In genomic region chr4:85829276-85830051, GRCh38 we compare ENCODE assay signal across 18 cellular contexts.
DNase-seq lines count a peak whose midpoint lies in the region; ATAC-seq, FAIRE-seq and TF ChIP-seq lines count a peak whose summit lies in the region.
"Had no signal": no experiment of that assay in that cellular context is flagged by ENCODE, and none has a peak within 500 bp of the region (broad histone marks: within the 10 kb centered on the region; RNA-seq: fewer than 3 reads in every experiment).

No MANE protein-coding gene starts in this region.

- H4K20me1 ChIP-seq in Loucy (ENCODE audit: insufficient read depth, low read length, poor library complexity, severe bottlenecking) (no peaks in the 10 kb centered on the region), astrocyte (ENCODE audit: insufficient read depth, low read length) (peaks cover 3% of the 10 kb centered on the region), hepatocyte (ENCODE audit: insufficient read depth, poor library complexity, severe bottlenecking) (no peaks in the 10 kb centered on the region)

- DNase-seq in astrocyte (ENCODE audit: low read depth) (peak; percentile 51), hepatocyte (ENCODE audit: low spot score) (peak; percentile 23), stomach (no peak), NOMO-1 treated with dmso at 0.1 percent for 144 hours (lab: John Stamatoyannopoulos, UW; ENCODE audit: unreplicated experiment) (no peak)
- DNase-seq in effector memory CD4-positive, alpha-beta T cell, result no peak
- DNase-seq: activated B cell treated with CpG ODN at 0.5 μM for 24 hours; C1 segment of cervical spinal cord; lower lobe of right lung; MG63; natural killer cell; NCI-H1694 treated with DMSO at 0.1 percent for 48 hours; NCI-H526; Peyer's patch; stimulated activated CD4-positive, alpha-beta T cell treated with anti-CD3 and anti-CD28 coated beads, Interleukin-1b, Interleukin-23, amount 100 ng/mL, for 48 hours had no signal

- H3K27ac ChIP-seq in astrocyte (ENCODE audit: low read depth, low read length), result no peak overlapping the region
- H3K27ac ChIP-seq in hepatocyte, result peak overlapping the region; percentile 30
- H3K27ac ChIP-seq in stomach, result peak overlapping the region in 4 of 5 donors; percentile 56 to 82 (median 69)
- no peak overlapping the region for H3K27ac ChIP-seq in effector memory CD4-positive, alpha-beta T cell (ENCODE audit: insufficient read depth, low read length, poor library complexity, severe bottlenecking)
- H3K27ac ChIP-seq: esophagus muscularis mucosa, lower lobe of right lung, Peyer's patch had no signal

- peak; percentile 49 for FAIRE-seq in astrocyte (lab: Jason Lieb, UNC)
- FAIRE-seq: H1 had no signal

- 66% methylated on average over 2 of the region's 2 CpGs for WGBS in hepatocyte (ENCODE audit: low lambda C conversion rate, missing lambda C conversion rate)
- 23 to 59% (median 43%) methylated on average over 2 of the region's 2 CpGs for WGBS in stomach, 5 donors

- no peak for ATAC-seq in HG03460 (IDR thresholded peaks at IDR 0.05; ENCODE audit: unreplicated experiment)
- ATAC-seq: natural killer cell had no signal

- no peaks in the 10 kb centered on the region for H3F3A ChIP-seq in Loucy (ENCODE audit: low read depth)

- no peak overlapping the region for H3K27ac Mint-ChIP-seq in astrocyte (ENCODE audit: unreplicated experiment)
- H3K27ac Mint-ChIP-seq: activated B cell treated with CpG ODN at 0.5 μM for 24 hours, natural killer cell had no signal

- TF ChIP-seq CTCF in Loucy (conservative IDR thresholded peaks at IDR 0.05; ENCODE audit: low read length), result no peak
- no peak for TF ChIP-seq CTCF in astrocyte (IDR thresholded peaks at IDR 0.05; ENCODE audit: insufficient read depth, low read depth, low read length)
- no peak for TF ChIP-seq CTCF in hepatocyte (IDR thresholded peaks at IDR 0.05; ENCODE audit: poor library complexity)
- TF ChIP-seq CTCF in stomach (IDR thresholded peaks at IDR 0.05), result no peak

- H3K4me1 ChIP-seq in Loucy (ENCODE audit: insufficient read depth, low read length, poor library complexity, severe bottlenecking) (peaks cover 20% of the 10 kb centered on the region), astrocyte (ENCODE audit: insufficient read depth, low read length) (peaks cover 20% of the 10 kb centered on the region), hepatocyte (ENCODE audit: insufficient read depth) (peaks cover 9% of the 10 kb centered on the region), stomach (peaks cover 24 to 85% (median 56%) of the 10 kb centered on the region in 4 donors)
- H3K4me1 ChIP-seq in effector memory CD4-positive, alpha-beta T cell (ENCODE audit: control insufficient read depth, insufficient read depth, low read length, poor library complexity, severe bottlenecking), result no peaks in the 10 kb centered on the region

- H2AFZ ChIP-seq in Loucy (ENCODE audit: low read length) (peak overlapping the region; percentile 64), astrocyte (ENCODE audit: low read depth, low read length) (no peak overlapping the region), hepatocyte (no peak overlapping the region)

- no peak overlapping the region for H3K9ac ChIP-seq in Loucy (ENCODE audit: low read depth, low read length, poor library complexity, severe bottlenecking)
- H3K9ac ChIP-seq in astrocyte (ENCODE audit: low read length), result no peak overlapping the region

- H3K36me3 ChIP-seq in Loucy (ENCODE audit: insufficient read depth, low read length), result no peaks in the 10 kb centered on the region
- H3K36me3 ChIP-seq in astrocyte (ENCODE audit: insufficient read depth, low read length), result no peaks in the 10 kb centered on the region
- H3K36me3 ChIP-seq in hepatocyte (replicated peaks; ENCODE audit: insufficient read depth, low read depth), result no peaks in the 10 kb centered on the region
- no peaks in the 10 kb centered on the region for H3K36me3 ChIP-seq in stomach
- no peaks in the 10 kb centered on the region for H3K36me3 ChIP-seq in effector memory CD4-positive, alpha-beta T cell (ENCODE audit: control insufficient read depth, insufficient read depth, low read length)
- H3K36me3 ChIP-seq: esophagus muscularis mucosa, lower lobe of right lung, MG63, Peyer's patch had no signal

- peaks cover 27% of the 10 kb centered on the region for H3K4me1 Mint-ChIP-seq in astrocyte (ENCODE audit: low read depth, unreplicated experiment)
- H3K4me1 Mint-ChIP-seq: natural killer cell had no signal

- no peak overlapping the region for H3K4me2 ChIP-seq in Loucy (ENCODE audit: low read depth, low read length, poor library complexity, severe bottlenecking)
- H3K4me2 ChIP-seq in astrocyte (ENCODE audit: low read length), result no peak overlapping the region
- peak overlapping the region; percentile 76 for H3K4me2 ChIP-seq in hepatocyte

- H3K4me3 ChIP-seq in Loucy (ENCODE audit: low read length, poor library complexity, severe bottlenecking) (no peak overlapping the region), astrocyte (ENCODE audit: insufficient read depth, low read depth, low read length) (no peak overlapping the region), hepatocyte (no peak overlapping the region), stomach (no peak overlapping the region)
- no peak overlapping the region for H3K4me3 ChIP-seq in effector memory CD4-positive, alpha-beta T cell (ENCODE audit: insufficient read depth, low read depth, low read length, poor library complexity, severe bottlenecking)
- H3K4me3 ChIP-seq: esophagus muscularis mucosa, lower lobe of right lung, Peyer's patch had no signal

- no peak overlapping the region for H3K4me3 Mint-ChIP-seq in astrocyte (ENCODE audit: unreplicated experiment)
- H3K4me3 Mint-ChIP-seq: activated B cell treated with CpG ODN at 0.5 μM for 24 hours, natural killer cell had no signal

- H3K27me3 ChIP-seq in Loucy (ENCODE audit: insufficient read depth, low read length, poor library complexity, severe bottlenecking) (no peaks in the 10 kb centered on the region), astrocyte (ENCODE audit: insufficient read depth, low read length) (no peaks in the 10 kb centered on the region), hepatocyte (no peaks in the 10 kb centered on the region), stomach (no peaks in the 10 kb centered on the region)
- no peaks in the 10 kb centered on the region for H3K27me3 ChIP-seq in effector memory CD4-positive, alpha-beta T cell (replicated peaks; ENCODE audit: control insufficient read depth, insufficient read depth, low read length, poor library complexity, severe bottlenecking)
- H3K27me3 ChIP-seq: esophagus muscularis mucosa, MG63, Peyer's patch had no signal

- intact Hi-C loops in stomach (cut with DNase I; ENCODE audit: low total_unique reads), result no loop called here

- TF ChIP-seq POLR2A in stomach (IDR thresholded peaks at IDR 0.05), result no peak

- H3K9me2 ChIP-seq in Loucy (replicated peaks; ENCODE audit: low read depth, low read length) (no peaks in the 10 kb centered on the region), hepatocyte (replicated peaks; ENCODE audit: insufficient read depth) (no peaks in the 10 kb centered on the region)

- no peaks in the 10 kb centered on the region for H3K36me3 Mint-ChIP-seq in astrocyte (ENCODE audit: low read depth, unreplicated experiment)
- H3K36me3 Mint-ChIP-seq: natural killer cell had no signal

- H3K79me2 ChIP-seq in Loucy (ENCODE audit: insufficient read depth, low read length) (no peaks in the 10 kb centered on the region), astrocyte (ENCODE audit: insufficient read depth, low read length) (no peaks in the 10 kb centered on the region), hepatocyte (peaks cover 13% of the 10 kb centered on the region)

- H3K9me3 ChIP-seq in Loucy (ENCODE audit: insufficient read depth, low read depth, low read length) (no peaks in the 10 kb centered on the region), astrocyte (ENCODE audit: insufficient read depth, low read depth, low read length) (no peaks in the 10 kb centered on the region), hepatocyte (ENCODE audit: low read depth) (no peaks in the 10 kb centered on the region), stomach (no peaks in the 10 kb centered on the region)
- no peaks in the 10 kb centered on the region for H3K9me3 ChIP-seq in effector memory CD4-positive, alpha-beta T cell (ENCODE audit: control insufficient read depth, low read length)
- H3K9me3 ChIP-seq: esophagus muscularis mucosa, lower lobe of right lung, MG63, Peyer's patch had no signal

- no peaks in the 10 kb centered on the region for H3K9me3 Mint-ChIP-seq in astrocyte (ENCODE audit: unreplicated experiment)
- H3K9me3 Mint-ChIP-seq: activated B cell treated with CpG ODN at 0.5 μM for 24 hours had no signal

- no peak for TF ChIP-seq EP300 in stomach (IDR thresholded peaks at IDR 0.05)

- H3K27me3 Mint-ChIP-seq in astrocyte (ENCODE audit: low read depth, unreplicated experiment), result no peaks in the 10 kb centered on the region
- H3K27me3 Mint-ChIP-seq: activated B cell treated with CpG ODN at 0.5 μM for 24 hours had no signal

Comparison
In these comparisons a context has a peak if more than half of its experiments do, and no peak if none do; other contexts are left out.
1. DNase-seq: peak in astrocyte (single experiment) and hepatocyte (single experiment); none in stomach (single experiment), effector memory CD4-positive, alpha-beta T cell (0 of 3) and NOMO-1 treated with dmso at 0.1 percent for 144 hours (single experiment).
2. H3K27ac ChIP-seq: peak in hepatocyte (single experiment) and stomach (4 of 5); none in astrocyte (single experiment) and effector memory CD4-positive, alpha-beta T cell (single experiment).